ENCODE assay signal across 14 cellular contexts in the genomic region with DNA sequence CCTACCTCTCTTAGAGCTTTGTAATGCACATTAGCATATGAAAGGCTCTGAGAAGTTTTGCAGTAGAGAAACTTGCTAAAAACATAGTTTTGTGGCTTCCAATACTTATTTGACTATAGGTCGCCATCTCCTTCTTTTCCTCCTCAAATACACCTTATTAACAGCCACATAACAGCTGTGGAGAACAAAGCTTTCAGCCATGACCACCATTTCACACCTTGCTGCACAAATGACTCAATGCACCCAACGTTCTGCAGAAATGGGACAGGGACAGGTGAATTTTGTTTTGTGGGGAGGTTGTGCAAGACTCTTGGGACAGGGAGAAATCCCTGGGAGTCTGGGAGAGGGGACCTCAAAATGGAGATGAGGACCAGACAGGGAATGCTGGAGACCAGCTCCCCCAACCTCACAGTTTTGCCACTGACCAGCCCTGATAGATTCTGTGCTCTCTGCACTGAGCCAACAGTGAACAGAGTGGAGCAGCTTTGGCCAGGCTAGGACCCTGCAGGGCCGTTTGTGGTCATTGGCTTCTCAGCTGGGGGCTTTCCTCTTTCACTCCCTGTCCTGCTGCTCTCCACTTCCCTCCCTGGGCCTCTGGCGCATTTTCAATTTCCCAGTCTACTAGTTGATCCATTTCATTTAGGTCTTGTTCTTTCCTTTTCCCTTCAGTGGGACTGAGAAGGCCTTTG.
DNase-seq lines count a peak whose midpoint lies in the region; ATAC-seq and FAIRE-seq lines count a peak whose summit lies in the region.
"Had no signal": no experiment of that assay in that cellular context is flagged by ENCODE, and none has a peak within 500 bp of the region (broad histone marks: within the 10 kb centered on the region; RNA-seq: fewer than 3 reads in every experiment).

No MANE protein-coding gene starts in this region.

- ATAC-seq in GM18502 (IDR thresholded peaks at IDR 0.05; ENCODE audit: poor library complexity, unreplicated experiment) (peak; percentile 88), GM19395 (IDR thresholded peaks at IDR 0.05; ENCODE audit: unreplicated experiment) (peak; percentile 92), HG02759 (IDR thresholded peaks at IDR 0.05; ENCODE audit: unreplicated experiment) (peak; percentile 95), HG03457 (IDR thresholded peaks at IDR 0.05; ENCODE audit: unreplicated experiment) (peak; percentile 52), HG03045 (IDR thresholded peaks at IDR 0.05; ENCODE audit: unreplicated experiment) (no peak)

- DNase-seq in posterior cingulate gyrus: no peak
- no peak for DNase-seq in Kasumi-1 (lab: John Stamatoyannopoulos, UW)
- DNase-seq in RCC 7860 (ENCODE audit: low spot score): no peak
- DNase-seq: activated T-cell treated with anti-CD3 and anti-CD28 coated beads, Interleukin-2, amount 50 U/mL, for 4 hours; BE2C; GF-D8; NCI-H446; Right ventricle myocardium superior; stimulated activated CD4-positive, alpha-beta T cell treated with anti-CD3 and anti-CD28 coated beads, Interleukin-2, amount 100 ng/mL, for 24 hours had no signal

- FAIRE-seq in RCC 7860 (lab: Jason Lieb, UNC): no peak

- intact Hi-C loops in posterior cingulate gyrus (cut with DNase I): no loop called here
